Comparison of ENCODE assay signal across 27 cellular contexts in genomic region chr10:13840036-13840435, GRCh38.
A peak's percentile ranks its signal among the peaks of the same experiment; 100 is the strongest.
DNase-seq lines count a peak whose midpoint lies in the region; ATAC-seq and TF ChIP-seq lines count a peak whose summit lies in the region.
"Had no signal": no experiment of that assay in that cellular context is flagged by ENCODE, and none has a peak within 500 bp of the region (broad histone marks: within the 10 kb centered on the region; RNA-seq: fewer than 3 reads in every experiment).

No MANE protein-coding gene starts in this region.

- H4K12ac ChIP-seq in trophoblast cell (ENCODE audit: low read depth, low read length), result no peak overlapping the region

- in situ Hi-C loops in IMR-90 (cut with MboI; ENCODE audit: low sequenced_read_pairs), result no loop called here

- H3K36me3 ChIP-seq in ACC112 (ENCODE audit: insufficient read depth, low read length) (0 out of 2 replicates have a peak, but pooled peaks cover 3% of the 10 kb centered on the region), IMR-90 (ENCODE audit: control insufficient read depth, insufficient read depth, low read length) (no peaks in the 10 kb centered on the region), trophoblast cell (ENCODE audit: control insufficient read depth in 1 of 2, insufficient read depth in 2 of 2, low read length in 2 of 2) (no peaks in the 10 kb centered on the region)
- H3K36me3 ChIP-seq: breast epithelium, stomach, upper lobe of right lung had no signal

- peaks cover 21% of the 10 kb centered on the region for H3K36me3 Mint-ChIP-seq in endothelial cell (ENCODE audit: low read depth, unreplicated experiment)

- CTCF ChIA-PET in IMR-90 (lab: Yijun Ruan, JAX), result interaction anchor here (0.6 kb wide), 1 partner anchor 603 kb away, joined by 4 read pairs; no protein-coding TSS in a partner anchor
- CTCF ChIA-PET in GM10248 (lab: Yijun Ruan, JAX), result no interaction called here

- 100% methylated on average over 2 of the region's 3 CpGs; no CpG with 5 or more reads in 1 of the 2 experiments for WGBS in IMR-90 (ENCODE audit: extremely low coverage in 2 of 2, insufficient read length in 1 of 2), 2 experiments
- WGBS in trophoblast cell (ENCODE audit: extremely low coverage, insufficient coverage, insufficient read length), result no CpG with 5 or more reads among the region's 3 CpGs

- peak overlapping the region; percentile 84 for H2AK5ac ChIP-seq in IMR-90 (ENCODE audit: low read depth, low read length)
- H2AK5ac ChIP-seq in trophoblast cell (ENCODE audit: low read length), result no peak overlapping the region

- TF ChIP-seq POLR2A in IMR-90 (IDR thresholded peaks at IDR 0.05; ENCODE audit: low read depth, low read length) (no peak), GM18505 (IDR thresholded peaks at IDR 0.05; ENCODE audit: borderline replicate concordance, extremely low read depth, insufficient read depth, insufficient read length) (no peak)

- no peak overlapping the region for H3K56ac ChIP-seq in IMR-90 (ENCODE audit: extremely low read depth, insufficient read depth, low read length)

- H4K8ac ChIP-seq in IMR-90 (ENCODE audit: low read depth in 2 of 2, low read length in 2 of 2), result peak overlapping the region; percentile 28 to 39; a peak in 2 of 4 replicates
- H4K8ac ChIP-seq in trophoblast cell (ENCODE audit: low read depth, low read length), result no peak overlapping the region

- BruUV-seq in IMR-90 (replicated peaks; lab: Mats Ljungman, UMichigan), result no TSS peak

- H4K20me1 ChIP-seq in IMR-90 (ENCODE audit: insufficient read depth, low read length), result no peaks in the 10 kb centered on the region; the same call in 1 of the 2 replicates

- peak overlapping the region; percentile 29; the same call in 1 of the 2 replicates for H3K23ac ChIP-seq in IMR-90 (ENCODE audit: low read depth, low read length)
- no peak overlapping the region for H3K23ac ChIP-seq in trophoblast cell (ENCODE audit: low read length)

- H3K4me1 Mint-ChIP-seq in endothelial cell (ENCODE audit: unreplicated experiment), result peaks cover 10% of the 10 kb centered on the region
- H3K4me1 Mint-ChIP-seq: immature natural killer cell had no signal

- POLR2A ChIA-PET in IMR-90 (lab: Charles Lee; ENCODE audit: unreplicated experiment) (no interaction called here), GM10248 (lab: Yijun Ruan, JAX) (no interaction called here)

- H3K4ac ChIP-seq in IMR-90 (ENCODE audit: low read depth, low read length), result peak overlapping the region; percentile 69
- no peak overlapping the region for H3K4ac ChIP-seq in trophoblast cell (ENCODE audit: low read depth, low read length)

- H2BK5ac ChIP-seq in IMR-90 (ENCODE audit: low read depth, low read length, poor library complexity, severe bottlenecking) (peak overlapping the region; percentile 22), trophoblast cell (ENCODE audit: low read depth, low read length, poor library complexity) (no peak overlapping the region)

- H3K4me3 ChIP-seq in ACC112 (ENCODE audit: low read depth, low read length) (no peak overlapping the region), IMR-90 (ENCODE audit: insufficient read depth, low read depth, low read length) (no peak overlapping the region), trophoblast cell (ENCODE audit: low read depth, low read length) (no peak overlapping the region)
- H3K4me3 ChIP-seq: breast epithelium, hepatocyte, K562, mucosa of descending colon, SK-N-MC, stomach, upper lobe of right lung had no signal

- H3K4me1 ChIP-seq in ACC112 (ENCODE audit: control insufficient read depth, insufficient read depth, low read length, unreplicated experiment) (peaks cover 14% of the 10 kb centered on the region), IMR-90 (ENCODE audit: control insufficient read depth, insufficient read depth, low read length) (peaks cover 20% of the 10 kb centered on the region), trophoblast cell (ENCODE audit: control insufficient read depth in 1 of 2, insufficient read depth in 2 of 2, low read length in 2 of 2) (peaks cover 5 to 12% of the 10 kb centered on the region in 2 experiments)
- H3K4me1 ChIP-seq: breast epithelium had no signal

- no peak for TF ChIP-seq RAD21 in IMR-90 (IDR thresholded peaks at IDR 0.05; ENCODE audit: low read length)

- peak overlapping the region; percentile 64 for H3K27ac ChIP-seq in ACC112 (ENCODE audit: low read depth, low read length)
- H3K27ac ChIP-seq in IMR-90 (ENCODE audit: insufficient read depth, low read length), result no peak overlapping the region; the same call in 1 of the 2 replicates
- H3K27ac ChIP-seq in trophoblast cell (ENCODE audit: low read depth, low read length), result no peak overlapping the region
- H3K27ac ChIP-seq: hepatocyte, SK-N-MC, upper lobe of right lung had no signal

- H3K79me1 ChIP-seq in IMR-90 (ENCODE audit: low read depth in 1 of 2, low read length in 2 of 2) (peaks cover 27 to 83% of the 10 kb centered on the region in 2 experiments), trophoblast cell (ENCODE audit: low read length) (no peaks in the 10 kb centered on the region)

- peak overlapping the region; percentile 37; the same call in 1 of the 3 replicates for H2BK15ac ChIP-seq in IMR-90 (ENCODE audit: low read depth, low read length)

- H3K27me3 Mint-ChIP-seq in endothelial cell (ENCODE audit: unreplicated experiment), result peaks cover 6% of the 10 kb centered on the region

- H3K14ac ChIP-seq in IMR-90 (replicated peaks; ENCODE audit: low read depth, low read length), result peak overlapping the region; percentile 78
- no peak overlapping the region for H3K14ac ChIP-seq in trophoblast cell (ENCODE audit: low read length)

- H3K9me1 ChIP-seq in IMR-90 (ENCODE audit: insufficient read depth, low read length), result peaks cover 24% of the 10 kb centered on the region

- no peaks in the 10 kb centered on the region for H3K9me3 ChIP-seq in IMR-90 (ENCODE audit: control insufficient read depth, insufficient read depth, low read length)
- H3K9me3 ChIP-seq in trophoblast cell (ENCODE audit: insufficient read depth, low read depth, low read length), result peaks cover 1% of the 10 kb centered on the region
- H3K9me3 ChIP-seq: mucosa of descending colon, upper lobe of right lung had no signal

- H2AFZ ChIP-seq in ACC112 (ENCODE audit: low read length, unreplicated experiment), result no peak overlapping the region
- H2AFZ ChIP-seq in IMR-90 (replicated peaks; ENCODE audit: low read length, poor library complexity), result peak overlapping the region; percentile 85
- no peak overlapping the region for H2AFZ ChIP-seq in trophoblast cell (ENCODE audit: insufficient read depth, low read length, poor library complexity)
- H2AFZ ChIP-seq: hepatocyte had no signal

- 0 out of 2 replicates have a peak overlapping the region, but pooled peaks have one; percentile 39 for H4K91ac ChIP-seq in IMR-90 (ENCODE audit: insufficient read depth, low read depth, low read length)
- H4K91ac ChIP-seq in trophoblast cell (ENCODE audit: low read depth, low read length), result no peak overlapping the region

- H2BK120ac ChIP-seq in IMR-90 (ENCODE audit: low read depth, low read length) (peak overlapping the region; percentile 9; the same call in 1 of the 2 replicates), trophoblast cell (ENCODE audit: insufficient read depth, low read length, poor library complexity) (no peak overlapping the region)

- H2BK12ac ChIP-seq in trophoblast cell (ENCODE audit: low read length), result no peak overlapping the region

- peak overlapping the region; percentile 54 for H2BK20ac ChIP-seq in IMR-90 (ENCODE audit: low read depth, low read length)

- peak overlapping the region; percentile 6 for H2AK9ac ChIP-seq in IMR-90 (replicated peaks; ENCODE audit: low read depth, low read length, poor library complexity)

- H3K9ac ChIP-seq in IMR-90 (ENCODE audit: low read depth, low read length) (no peak overlapping the region), trophoblast cell (ENCODE audit: low read length) (no peak overlapping the region)

- peak overlapping the region; percentile 28; the same call in 1 of the 2 replicates for H4K5ac ChIP-seq in IMR-90 (ENCODE audit: low read depth, low read length)

- 0 out of 2 replicates have a peak overlapping the region, but pooled peaks have one; percentile 7 for H3K18ac ChIP-seq in IMR-90 (ENCODE audit: low read depth, low read length)
- H3K18ac ChIP-seq in trophoblast cell (ENCODE audit: low read length), result no peak overlapping the region

- TF ChIP-seq CTCF in IMR-90 (conservative IDR thresholded peaks at IDR 0.05; ENCODE audit: low read depth, low read length) (no peak), endothelial cell (IDR thresholded peaks at IDR 0.05; ENCODE audit: unreplicated experiment) (no peak), GM10248 (IDR thresholded peaks at IDR 0.05; ENCODE audit: control extremely low read depth, extremely low read depth, low read depth, missing control alignments) (no peak)

- peaks cover 6% of the 10 kb centered on the region for H3K79me2 ChIP-seq in ACC112 (ENCODE audit: control insufficient read depth, insufficient read depth, low read length, unreplicated experiment)
- no peaks in the 10 kb centered on the region for H3K79me2 ChIP-seq in trophoblast cell (ENCODE audit: control insufficient read depth, insufficient read depth, low read length, poor library complexity)
- H3K79me2 ChIP-seq: hepatocyte had no signal

- dilution Hi-C loops in IMR-90 (cut with HindIII; ENCODE audit: low sequenced_read_pairs, unreplicated experiment), result no loop called here

- no peaks in the 10 kb centered on the region for H3K9me3 Mint-ChIP-seq in endothelial cell (ENCODE audit: unreplicated experiment)

- H3K4me3 Mint-ChIP-seq in endothelial cell (ENCODE audit: unreplicated experiment), result peak overlapping the region; percentile 38
- H3K4me3 Mint-ChIP-seq: H9; immature natural killer cell; T-helper 2 cell treated with Interferon-gamma antibody and Interleukin-4, amounts not matched to agents 5 μg/mL and 100 μg/mL, for 36 hours had no signal

- H3K4me2 ChIP-seq in IMR-90 (ENCODE audit: low read depth, low read length) (peak overlapping the region; percentile 43; the same call in 1 of the 2 replicates), trophoblast cell (ENCODE audit: low read length) (no peak overlapping the region)
- H3K4me2 ChIP-seq: hepatocyte had no signal

- H3K27me3 ChIP-seq in ACC112 (ENCODE audit: insufficient read depth, low read length) (no peaks in the 10 kb centered on the region), IMR-90 (ENCODE audit: control insufficient read depth, insufficient read depth, low read length) (no peaks in the 10 kb centered on the region), trophoblast cell (ENCODE audit: insufficient read depth, low read length) (no peaks in the 10 kb centered on the region)
- H3K27me3 ChIP-seq: breast epithelium, hepatocyte, stomach, upper lobe of right lung had no signal

- no peak for DNase-seq in IMR-90
- DNase-seq in endothelial cell (ENCODE audit: low spot score), result no peak
- peak; percentile 19 to 62 for DNase-seq in trophoblast cell
- DNase-seq in CD1c-positive myeloid dendritic cell (ENCODE audit: extremely low spot score), result no peak
- no peak for DNase-seq in activated CD8-positive, alpha-beta memory T cell treated with anti-CD3 and anti-CD28 coated beads, Interleukin-2, amount 50 U/mL, for 48 hours
- no peak for DNase-seq in GM10248 (ENCODE audit: extremely low spot score)
- DNase-seq: activated CD4-positive, alpha-beta T cell treated with anti-CD3 and anti-CD28 coated beads, Interleukin-2, amount 50 U/mL, for 48 hours; activated gamma-delta T cell; activated T-cell treated with anti-CD3 and anti-CD28 coated beads for 4 hours; C1 segment of cervical spinal cord; Calu3; H9; immature natural killer cell; mucosa of descending colon; NCI-H1436 treated with DMSO at 0.1 percent for 48 hours; NCI-H510A; stimulated activated CD4-positive, alpha-beta T cell treated with anti-CD3 and anti-CD28 coated beads, Interleukin-12 subunit alpha, Interleukin-12 subunit beta, amount 100 ng/mL, for 4 hours; stomach; upper lobe of right lung had no signal

- peak overlapping the region; percentile 34 for H3K27ac Mint-ChIP-seq in endothelial cell (ENCODE audit: unreplicated experiment)
- H3K27ac Mint-ChIP-seq: immature natural killer cell; T-helper 2 cell treated with Interferon-gamma antibody and Interleukin-4, amounts not matched to agents 5 μg/mL and 100 μg/mL, for 36 hours had no signal

- peak; percentile 6; the same call in 1 of the 2 replicates for ATAC-seq in IMR-90 (ENCODE audit: low read depth)
- ATAC-seq in GM18505 (IDR thresholded peaks at IDR 0.05; ENCODE audit: unreplicated experiment), result no peak
- ATAC-seq: K562, left lobe of liver had no signal

- intact Hi-C loops in IMR-90 (cut with micrococcal nuclease), result no loop called here

Comparison
In these comparisons a context has a peak if more than half of its experiments do, and no peak if none do; other contexts are left out.
1. DNase-seq: peak in trophoblast cell (2 of 2); none in IMR-90 (single experiment), endothelial cell (single experiment), CD1c-positive myeloid dendritic cell (single experiment), activated CD8-positive, alpha-beta memory T cell treated with anti-CD3 and anti-CD28 coated beads, Interleukin-2, amount 50 U/mL, for 48 hours (single experiment) and GM10248 (single experiment).